8 cellular contexts compared by ENCODE assay signal in genomic region chr15:24954783-24955548, GRCh38. TPM values are rescaled to one million over a fixed set of nuclear protein-coding genes. Genes with fewer than 3 reads are reported as not detected.
DNase-seq lines count a peak whose midpoint lies in the region; ATAC-seq and TF ChIP-seq lines count a peak whose summit lies in the region.

SNRPN (plus strand) TSS chr15:24954987; CDS start chr15:24974454, 19,467 bp downstream.
A gene with protein sequence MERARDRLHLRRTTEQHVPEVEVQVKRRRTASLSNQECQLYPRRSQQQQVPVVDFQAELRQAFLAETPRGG (plus strand): TSS chr15:24954987. CDS start chr15:24955049, 62 bp downstream.

- POLR2A ChIA-PET in SK-N-SH (lab: Yijun Ruan, JAX) = interaction anchor here (0.7 kb wide), 1 partner anchor 97 kb away, joined by 3 read pairs; no protein-coding TSS in a partner anchor
- POLR2A ChIA-PET in activated naive CD8-positive, alpha-beta T cell treated with anti-CD3 and anti-CD28 coated beads, Interleukin-2, amount 10 ng/mL, durations not matched to agents 7 days and 5 days (lab: Charles Lee) = no interaction called here

- H3K4me1 ChIP-seq in SK-N-SH (ENCODE audit: control insufficient read depth in 1 of 2, insufficient read depth in 2 of 2, low read depth in 1 of 2, low read length in 1 of 2) (peaks cover 0 to 3% of the 10 kb centered on the region in 2 experiments; a peak in 2 of 4 replicates), parathyroid adenoma (no peaks in the 10 kb centered on the region), tibial artery (no peaks in the 10 kb centered on the region)

- H3K4me3 Mint-ChIP-seq in activated naive CD8-positive, alpha-beta T cell treated with anti-CD3 and anti-CD28 coated beads, Interleukin-2, amount 10 ng/mL, durations not matched to agents 7 days and 5 days = peak within 1 kb of the TSS; percentile 92

- peaks cover 8% of the 10 kb centered on the region for H3K36me3 Mint-ChIP-seq in activated naive CD8-positive, alpha-beta T cell treated with anti-CD3 and anti-CD28 coated beads, Interleukin-2, amount 10 ng/mL, durations not matched to agents 7 days and 5 days

- intact Hi-C loops in cardiac septum (cut with DNase I) = loop anchor here (5.0 kb wide), 1 partner anchor 98 kb away; no protein-coding TSS in a partner anchor
- intact Hi-C loops in tibial artery (cut with DNase I; ENCODE audit: low total_unique reads) = no loop called here

- H4K20me1 ChIP-seq in SK-N-SH (ENCODE audit: insufficient read depth) = peaks cover 5% of the 10 kb centered on the region; the same call in 1 of the 2 replicates

- H3K4me2 ChIP-seq in SK-N-SH (peak within 1 kb of the TSS; percentile 68), parathyroid adenoma (ENCODE audit: low read length) (peak within 1 kb of the TSS; percentile 44)

- peak; percentile 80 for DNase-seq in ACHN
- peak; percentile 81 for DNase-seq in SK-N-SH
- peak; percentile 72 for DNase-seq in activated naive CD8-positive, alpha-beta T cell treated with anti-CD3 and anti-CD28 coated beads, Interleukin-2, amount 10 ng/mL, durations not matched to agents 7 days and 5 days
- peak; percentile 85 for DNase-seq in cardiac septum (ENCODE audit: low spot score)
- DNase-seq in tibial artery = peak; percentile 62 to 86

- H2AFZ ChIP-seq in SK-N-SH (ENCODE audit: low read depth) (peak within 1 kb of the TSS; percentile 84; the same call in 1 of the 2 replicates), parathyroid adenoma (peak within 1 kb of the TSS; percentile 81)

- no peak for TF ChIP-seq EP300 in SK-N-SH (IDR thresholded peaks at IDR 0.05; ENCODE audit: borderline replicate concordance in 1 of 2, low read depth in 1 of 2, low read length in 1 of 2)

- peak within 1 kb of the TSS; percentile 76 for H3K9ac ChIP-seq in SK-N-SH
- H3K9ac ChIP-seq in parathyroid adenoma = peak within 1 kb of the TSS; percentile 80

- no peaks in the 10 kb centered on the region for H3K9me2 ChIP-seq in SK-N-SH

- H3F3A ChIP-seq in SK-N-SH (replicated peaks; ENCODE audit: insufficient read depth) = peaks cover 4% of the 10 kb centered on the region

- H3K27ac ChIP-seq in SK-N-SH (ENCODE audit: low read depth in 2 of 2, low read length in 1 of 2) (peak within 1 kb of the TSS; percentile 78 to 96), parathyroid adenoma (peak within 1 kb of the TSS; percentile 99), tibial artery (peak within 1 kb of the TSS; percentile 88)

- peak within 1 kb of the TSS; percentile 94 for H3K27ac Mint-ChIP-seq in activated naive CD8-positive, alpha-beta T cell treated with anti-CD3 and anti-CD28 coated beads, Interleukin-2, amount 10 ng/mL, durations not matched to agents 7 days and 5 days

- WGBS in SK-N-SH (ENCODE audit: low lambda C conversion rate) = 60% methylated on average over 27 of the region's 48 CpGs

- H3K27me3 ChIP-seq in SK-N-SH (ENCODE audit: insufficient read depth) (no peaks in the 10 kb centered on the region), parathyroid adenoma (ENCODE audit: control insufficient read depth, insufficient read depth, low read length) (no peaks in the 10 kb centered on the region), tibial artery (no peaks in the 10 kb centered on the region)

- H3K4me3 ChIP-seq in SK-N-SH (ENCODE audit: low read depth in 2 of 2, low read length in 1 of 2) = peak within 1 kb of the TSS; percentile 70 to 73
- H3K4me3 ChIP-seq in parathyroid adenoma (ENCODE audit: low read depth, low read length) = peak within 1 kb of the TSS; percentile 79
- peak within 1 kb of the TSS; percentile 74 to 85 for H3K4me3 ChIP-seq in tibial artery

- H3K9me3 ChIP-seq in SK-N-SH (no peaks in the 10 kb centered on the region), parathyroid adenoma (ENCODE audit: control insufficient read depth, low read length) (no peaks in the 10 kb centered on the region), tibial artery (peaks cover 0 to 3% (median 0%) of the 10 kb centered on the region in 3 donors)

- ATAC-seq in GM18867 (IDR thresholded peaks at IDR 0.05; ENCODE audit: unreplicated experiment) = peak; percentile 71
- ATAC-seq in HG03558 (IDR thresholded peaks at IDR 0.05; ENCODE audit: extremely low read depth, unreplicated experiment) = peak; percentile 44
- ATAC-seq in activated naive CD8-positive, alpha-beta T cell treated with anti-CD3 and anti-CD28 coated beads, Interleukin-2, amount 10 ng/mL, durations not matched to agents 7 days and 5 days (ENCODE audit: low read depth) = peak; percentile 57

- peaks cover 0 to 9% of the 10 kb centered on the region in 2 experiments for H3K36me3 ChIP-seq in SK-N-SH (replicated peaks in 1 of 2; ENCODE audit: control insufficient read depth in 1 of 2, insufficient read depth in 2 of 2, low read length in 1 of 2)
- no peaks in the 10 kb centered on the region for H3K36me3 ChIP-seq in parathyroid adenoma (ENCODE audit: control insufficient read depth, insufficient read depth, low read length)
- H3K36me3 ChIP-seq in tibial artery = no peaks in the 10 kb centered on the region

- in situ Hi-C loops in ACHN (cut with HindIII; ENCODE audit: low pct_ligation_motif_present, low pct_unique_long_range_greater_than_20kb, low sequenced_read_pairs) = no loop called here

- peaks cover 48% of the 10 kb centered on the region for H3K79me2 ChIP-seq in SK-N-SH (ENCODE audit: insufficient read depth)
- peaks cover 22% of the 10 kb centered on the region for H3K79me2 ChIP-seq in parathyroid adenoma

- TF ChIP-seq CTCF in SK-N-SH (IDR thresholded peaks at IDR 0.05) = no peak
- no peak for TF ChIP-seq CTCF in parathyroid adenoma (IDR thresholded peaks at IDR 0.05)
- no peak for TF ChIP-seq CTCF in tibial artery (IDR thresholded peaks at IDR 0.05)

- CTCF ChIA-PET in SK-N-SH (lab: Yijun Ruan, JAX) = no interaction called here

- no peak for TF ChIP-seq RAD21 in SK-N-SH (IDR thresholded peaks at IDR 0.05; ENCODE audit: low read length)

- H3K9me3 Mint-ChIP-seq in activated naive CD8-positive, alpha-beta T cell treated with anti-CD3 and anti-CD28 coated beads, Interleukin-2, amount 10 ng/mL, durations not matched to agents 7 days and 5 days = peaks cover 1% of the 10 kb centered on the region

- H3K27me3 Mint-ChIP-seq in activated naive CD8-positive, alpha-beta T cell treated with anti-CD3 and anti-CD28 coated beads, Interleukin-2, amount 10 ng/mL, durations not matched to agents 7 days and 5 days = peaks cover 2% of the 10 kb centered on the region

- peaks cover 5% of the 10 kb centered on the region for H3K4me1 Mint-ChIP-seq in activated naive CD8-positive, alpha-beta T cell treated with anti-CD3 and anti-CD28 coated beads, Interleukin-2, amount 10 ng/mL, durations not matched to agents 7 days and 5 days

TF ChIP-seq in SK-N-SH, 30 proteins besides CTCF, POLR2A, EP300 and RAD21 (continues in another document):
- TF ChIP-seq YY1 (IDR thresholded peaks at IDR 0.05; ENCODE audit: low read depth) (no peak), TEAD4 (IDR thresholded peaks at IDR 0.05; ENCODE audit: borderline replicate concordance, insufficient read depth) (no peak), EZH2phosphoT487 (IDR thresholded peaks at IDR 0.05; ENCODE audit: borderline replicate concordance, low read depth) (no peak), SMC3 (IDR thresholded peaks at IDR 0.05; ENCODE audit: low read depth, low read length) (no peak), RCOR1 (IDR thresholded peaks at IDR 0.05; ENCODE audit: low read length) (no peak), SIN3A (IDR thresholded peaks at IDR 0.05; ENCODE audit: borderline replicate concordance, low read depth, low read length) (no peak), RFX5 (IDR thresholded peaks at IDR 0.05; ENCODE audit: low read length) (no peak), POLR2AphosphoS5 (IDR thresholded peaks at IDR 0.05; ENCODE audit: low read depth, low read length) (peak; percentile 92), FOSL2 (IDR thresholded peaks at IDR 0.05; ENCODE audit: borderline replicate concordance, low read depth) (no peak), USF2 (IDR thresholded peaks at IDR 0.05; ENCODE audit: borderline replicate concordance, low read depth, low read length) (no peak), TAF1 (IDR thresholded peaks at IDR 0.05; ENCODE audit: borderline replicate concordance, low read depth, low read length) (peak; percentile 82)
- TF ChIP-seq, protein P1, sequence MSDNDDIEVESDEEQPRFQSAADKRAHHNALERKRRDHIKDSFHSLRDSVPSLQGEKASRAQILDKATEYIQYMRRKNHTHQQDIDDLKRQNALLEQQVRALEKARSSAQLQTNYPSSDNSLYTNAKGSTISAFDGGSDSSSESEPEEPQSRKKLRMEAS (IDR thresholded peaks at IDR 0.05; ENCODE audit: low read depth) = no peak; the same call in 1 of the 2 replicates
- TF ChIP-seq, protein P2, sequence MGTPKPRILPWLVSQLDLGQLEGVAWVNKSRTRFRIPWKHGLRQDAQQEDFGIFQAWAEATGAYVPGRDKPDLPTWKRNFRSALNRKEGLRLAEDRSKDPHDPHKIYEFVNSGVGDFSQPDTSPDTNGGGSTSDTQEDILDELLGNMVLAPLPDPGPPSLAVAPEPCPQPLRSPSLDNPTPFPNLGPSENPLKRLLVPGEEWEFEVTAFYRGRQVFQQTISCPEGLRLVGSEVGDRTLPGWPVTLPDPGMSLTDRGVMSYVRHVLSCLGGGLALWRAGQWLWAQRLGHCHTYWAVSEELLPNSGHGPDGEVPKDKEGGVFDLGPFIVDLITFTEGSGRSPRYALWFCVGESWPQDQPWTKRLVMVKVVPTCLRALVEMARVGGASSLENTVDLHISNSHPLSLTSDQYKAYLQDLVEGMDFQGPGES (IDR thresholded peaks at IDR 0.05; ENCODE audit: low read depth, low read length) = no peak

RNA-seq across cellular contexts. Expression of gene SNRPN, which starts in this region (rescaled TPM):
- polyA plus RNA-seq in SK-N-SH (2012; rRNA removed) = 142 and 147 TPM in 2 replicates
- polyA plus RNA-seq in SK-N-SH (2012; cell fraction: cytosol; rRNA removed) = 165 and 179 TPM in 2 replicates
- polyA plus RNA-seq in SK-N-SH (2012; cell fraction: nucleus; rRNA removed) = 131 and 136 TPM in 2 replicates
- total RNA-seq in activated naive CD8-positive, alpha-beta T cell treated with anti-CD3 and anti-CD28 coated beads, Interleukin-2, amount 10 ng/mL, durations not matched to agents 7 days and 5 days = 10 to 100 TPM; 80.9 to 89.7 TPM
- 359 TPM for total RNA-seq in cardiac septum

RNA-seq across cellular contexts. Expression of the second gene that starts in this region (rescaled TPM):
- polyA plus RNA-seq in SK-N-SH (2012; rRNA removed) = 16.0 and 17.8 TPM in 2 replicates
- 16.3 and 29.0 TPM in 2 replicates for polyA plus RNA-seq in SK-N-SH (2012; cell fraction: cytosol; rRNA removed)
- polyA plus RNA-seq in SK-N-SH (2012; cell fraction: nucleus; rRNA removed) = 2.1 and 15.0 TPM in 2 replicates
- 10 to 100 TPM; 21.6 to 27.3 TPM for total RNA-seq in activated naive CD8-positive, alpha-beta T cell treated with anti-CD3 and anti-CD28 coated beads, Interleukin-2, amount 10 ng/mL, durations not matched to agents 7 days and 5 days
- total RNA-seq in cardiac septum = 62.1 TPM

Comparison
In these comparisons a context has a peak if more than half of its experiments do, and no peak if none do; other contexts are left out.
1. Peak in every context shown above with its lines: DNase-seq, ATAC-seq, H3K4me3 ChIP-seq and H3K27ac ChIP-seq.